9 cellular contexts compared by ENCODE assay signal in genomic region chr11:45655347-45655756, GRCh38. TPM values are rescaled to one million over a fixed set of nuclear protein-coding genes. Genes with fewer than 3 reads are reported as not detected.
A peak's percentile ranks its signal among the peaks of the same experiment; 100 is the strongest.
DNase-seq lines count a peak whose midpoint lies in the region; ATAC-seq and TF ChIP-seq lines count a peak whose summit lies in the region.
"Had no signal": no experiment of that assay in that cellular context is flagged by ENCODE, and none has a peak within 500 bp of the region (broad histone marks: within the 10 kb centered on the region; RNA-seq: fewer than 3 reads in every experiment).

No MANE protein-coding gene starts in this region.

- POLR2A ChIA-PET in activated CD4-positive, alpha-beta T cell treated with anti-CD3 and anti-CD28 coated beads for 36 hours (lab: Charles Lee), result interaction anchor here (0.6 kb wide), 1 partner anchor 970 kb away, joined by 3 read pairs; no protein-coding TSS in a partner anchor

- peaks cover 15% of the 10 kb centered on the region for H3K27me3 Mint-ChIP-seq in activated CD4-positive, alpha-beta T cell treated with anti-CD3 and anti-CD28 coated beads for 36 hours
- no peaks in the 10 kb centered on the region for H3K27me3 Mint-ChIP-seq in chondrocyte (ENCODE audit: low read depth)

- H3K4me3 Mint-ChIP-seq in activated CD4-positive, alpha-beta T cell treated with anti-CD3 and anti-CD28 coated beads for 36 hours, result no peak overlapping the region
- H3K4me3 Mint-ChIP-seq in chondrocyte (ENCODE audit: unreplicated experiment), result no peak overlapping the region

- no peak overlapping the region for H3K27ac Mint-ChIP-seq in activated CD4-positive, alpha-beta T cell treated with anti-CD3 and anti-CD28 coated beads for 36 hours
- no peak overlapping the region for H3K27ac Mint-ChIP-seq in chondrocyte (ENCODE audit: unreplicated experiment)
- H3K27ac Mint-ChIP-seq: IgD-negative memory B cell had no signal

- CTCF ChIA-PET in activated CD4-positive, alpha-beta T cell treated with anti-CD3 and anti-CD28 coated beads for 36 hours (lab: Charles Lee), result interaction anchor here (0.6 to 3.4 kb wide), 21 partner anchors 9 to 284 kb away, joined by 3 to 29 read pairs (median 3); partner anchors contain the start of gene CHST1

- H3K36me3 Mint-ChIP-seq in activated CD4-positive, alpha-beta T cell treated with anti-CD3 and anti-CD28 coated beads for 36 hours (ENCODE audit: low read depth), result no peaks in the 10 kb centered on the region
- H3K36me3 Mint-ChIP-seq in chondrocyte (ENCODE audit: low read depth), result peaks cover 4% of the 10 kb centered on the region
- H3K36me3 Mint-ChIP-seq: IgD-negative memory B cell had no signal

- peaks cover 3% of the 10 kb centered on the region for H3K4me1 Mint-ChIP-seq in activated CD4-positive, alpha-beta T cell treated with anti-CD3 and anti-CD28 coated beads for 36 hours
- peaks cover 27% of the 10 kb centered on the region for H3K4me1 Mint-ChIP-seq in chondrocyte (ENCODE audit: low read depth)

- intact Hi-C loops in activated CD4-positive, alpha-beta T cell treated with anti-CD3 and anti-CD28 coated beads for 36 hours (cut with DNase I, micrococcal nuclease), result loop anchor here (1.0 to 2.0 kb wide), 3 partner anchors 117 to 285 kb away; no protein-coding TSS in a partner anchor

- peak; percentile 92 for TF ChIP-seq CTCF in chondrocyte (IDR thresholded peaks at IDR 0.05)

- peak; percentile 83 for ATAC-seq in activated CD4-positive, alpha-beta T cell treated with anti-CD3 and anti-CD28 coated beads for 36 hours
- ATAC-seq in GM21723 (IDR thresholded peaks at IDR 0.05; ENCODE audit: unreplicated experiment), result no peak

- DNase-seq in COLO668 (lab: John Stamatoyannopoulos, UW; ENCODE audit: unreplicated experiment), result peak; percentile 77
- DNase-seq in HCEC 1CT, result peak; percentile 41
- DNase-seq in NCI-H2227 treated with DMSO at 0.1 percent for 48 hours (lab: John Stamatoyannopoulos, UW), result peak; percentile 91
- DNase-seq in activated CD4-positive, alpha-beta T cell treated with anti-CD3 and anti-CD28 coated beads for 36 hours, result peak; percentile 81
- no peak for DNase-seq in chondrocyte (ENCODE audit: low spot score)
- peak; percentile 94 for DNase-seq in left kidney (ENCODE audit: low read depth, low spot score)
- peak; percentile 69 for DNase-seq in stimulated activated CD4-positive, alpha-beta T cell treated with anti-CD3 and anti-CD28 coated beads, Interleukin-4, amount 100 ng/mL, for 1 hour

- H3K9me3 Mint-ChIP-seq in activated CD4-positive, alpha-beta T cell treated with anti-CD3 and anti-CD28 coated beads for 36 hours (ENCODE audit: low read depth), result no peaks in the 10 kb centered on the region
- no peaks in the 10 kb centered on the region for H3K9me3 Mint-ChIP-seq in chondrocyte (ENCODE audit: low read depth)
- H3K9me3 Mint-ChIP-seq: IgD-negative memory B cell had no signal

RNA-seq across cellular contexts. Expression of gene CHST1, which starts 10.1 kb away (rescaled TPM):
- under 1 TPM; 0.11 to 0.12 TPM for total RNA-seq in activated CD4-positive, alpha-beta T cell treated with anti-CD3 and anti-CD28 coated beads for 36 hours
- total RNA-seq in chondrocyte, result 1.9 to 13.6 TPM (median 12.5 TPM) in 3 replicates
